In the genomic region with DNA sequence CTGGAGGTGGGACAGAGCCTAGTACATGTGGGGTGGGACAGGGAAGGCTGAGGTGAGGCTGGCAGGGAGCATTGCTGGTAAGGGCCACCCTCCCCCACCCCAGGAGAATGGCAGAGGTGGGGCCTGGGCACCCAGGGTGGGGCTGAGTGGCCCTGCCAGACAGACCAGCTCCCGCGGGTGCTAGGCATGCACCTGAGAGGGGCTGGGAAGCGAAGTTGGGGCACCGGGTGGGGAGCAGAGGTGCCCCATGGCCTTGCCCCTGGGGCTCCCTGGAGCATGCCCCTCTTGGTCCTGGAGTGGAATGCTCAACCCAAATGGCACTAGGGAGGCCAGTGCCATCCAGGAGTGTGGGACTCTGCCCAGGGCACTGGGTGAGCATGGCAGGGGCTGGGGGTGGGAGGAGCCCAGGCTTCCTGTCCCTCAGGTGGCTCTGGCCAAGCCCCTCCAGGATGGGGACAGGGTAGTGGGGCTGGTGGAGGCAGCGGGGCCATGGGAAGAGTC, we compare ENCODE assay signal across 1 cellular context.
TF ChIP-seq lines count a peak whose summit lies in the region.

No MANE protein-coding gene starts in this region.

TF ChIP-seq in SK-N-SH, 30 proteins besides CTCF, POLR2A, EP300 and RAD21 (continued from another document):
- TF ChIP-seq, protein P1, sequence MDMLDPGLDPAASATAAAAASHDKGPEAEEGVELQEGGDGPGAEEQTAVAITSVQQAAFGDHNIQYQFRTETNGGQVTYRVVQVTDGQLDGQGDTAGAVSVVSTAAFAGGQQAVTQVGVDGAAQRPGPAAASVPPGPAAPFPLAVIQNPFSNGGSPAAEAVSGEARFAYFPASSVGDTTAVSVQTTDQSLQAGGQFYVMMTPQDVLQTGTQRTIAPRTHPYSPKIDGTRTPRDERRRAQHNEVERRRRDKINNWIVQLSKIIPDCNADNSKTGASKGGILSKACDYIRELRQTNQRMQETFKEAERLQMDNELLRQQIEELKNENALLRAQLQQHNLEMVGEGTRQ (IDR thresholded peaks at IDR 0.05; ENCODE audit: borderline replicate concordance, low read depth, low read length), result no peak
- no peak for TF ChIP-seq GABPA (IDR thresholded peaks at IDR 0.05; ENCODE audit: low read depth)
- no peak for TF ChIP-seq MXI1 (IDR thresholded peaks at IDR 0.05; ENCODE audit: low read depth, low read length)
- no peak for TF ChIP-seq TEAD4 (IDR thresholded peaks at IDR 0.05; ENCODE audit: borderline replicate concordance, insufficient read depth)
- no peak for TF ChIP-seq FOXJ3 (CRISPR knock-in tag; IDR thresholded peaks at IDR 0.05)
- TF ChIP-seq NRF1 (IDR thresholded peaks at IDR 0.05; ENCODE audit: low read depth, low read length), result no peak
- TF ChIP-seq CHD2 (IDR thresholded peaks at IDR 0.05; ENCODE audit: low read length, partially characterized antibody), result no peak
- TF ChIP-seq RCOR1 (IDR thresholded peaks at IDR 0.05; ENCODE audit: low read length), result no peak
- no peak for TF ChIP-seq GATA2 (CRISPR knock-in tag; IDR thresholded peaks at IDR 0.05)
- TF ChIP-seq, protein P2, sequence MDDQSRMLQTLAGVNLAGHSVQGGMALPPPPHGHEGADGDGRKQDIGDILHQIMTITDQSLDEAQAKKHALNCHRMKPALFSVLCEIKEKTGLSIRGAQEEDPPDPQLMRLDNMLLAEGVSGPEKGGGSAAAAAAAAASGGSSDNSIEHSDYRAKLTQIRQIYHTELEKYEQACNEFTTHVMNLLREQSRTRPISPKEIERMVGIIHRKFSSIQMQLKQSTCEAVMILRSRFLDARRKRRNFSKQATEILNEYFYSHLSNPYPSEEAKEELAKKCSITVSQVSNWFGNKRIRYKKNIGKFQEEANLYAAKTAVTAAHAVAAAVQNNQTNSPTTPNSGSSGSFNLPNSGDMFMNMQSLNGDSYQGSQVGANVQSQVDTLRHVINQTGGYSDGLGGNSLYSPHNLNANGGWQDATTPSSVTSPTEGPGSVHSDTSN (IDR thresholded peaks at IDR 0.05), result no peak
- TF ChIP-seq FOSL2 (IDR thresholded peaks at IDR 0.05; ENCODE audit: borderline replicate concordance, low read depth), result no peak
- no peak for TF ChIP-seq SMC3 (IDR thresholded peaks at IDR 0.05; ENCODE audit: low read depth, low read length)
- TF ChIP-seq FOXM1 (IDR thresholded peaks at IDR 0.05; ENCODE audit: low read depth), result no peak
- TF ChIP-seq, protein P3, sequence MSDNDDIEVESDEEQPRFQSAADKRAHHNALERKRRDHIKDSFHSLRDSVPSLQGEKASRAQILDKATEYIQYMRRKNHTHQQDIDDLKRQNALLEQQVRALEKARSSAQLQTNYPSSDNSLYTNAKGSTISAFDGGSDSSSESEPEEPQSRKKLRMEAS (IDR thresholded peaks at IDR 0.05; ENCODE audit: low read depth), result no peak
- TF ChIP-seq TAF1 (IDR thresholded peaks at IDR 0.05; ENCODE audit: borderline replicate concordance, low read depth, low read length), result no peak
